Comparison of ENCODE assay signal across 21 cellular contexts in genomic region chr11:116910378-116910777, GRCh38.
DNase-seq lines count a peak whose midpoint lies in the region; TF ChIP-seq lines count a peak whose summit lies in the region.
"Had no signal": no experiment of that assay in that cellular context is flagged by ENCODE, and none has a peak within 500 bp of the region (broad histone marks: within the 10 kb centered on the region; RNA-seq: fewer than 3 reads in every experiment).

No MANE protein-coding gene starts in this region.

- peaks cover 22% of the 10 kb centered on the region for H3K4me1 Mint-ChIP-seq in MCF 10A (ENCODE audit: insufficient read depth, unreplicated experiment)

- POLR2A ChIA-PET in MCF 10A (lab: Yijun Ruan, JAX) (interaction anchor here (1.0 kb wide), 1 partner anchor 37 kb away, joined by 3 read pairs; no protein-coding TSS in a partner anchor), A673 (lab: Charles Lee; ENCODE audit: low non-redundant PET) (no interaction called here)

- H3K4me2 ChIP-seq in mammary epithelial cell (ENCODE audit: insufficient read depth, low read depth, low read length), result no peak overlapping the region

- CTCF ChIA-PET in MCF 10A (lab: Yijun Ruan, JAX), result interaction anchor here (0.6 kb wide), 1 partner anchor 196 kb away, joined by 3 read pairs; no protein-coding TSS in a partner anchor
- CTCF ChIA-PET in mammary epithelial cell (lab: Charles Lee; ENCODE audit: low non-redundant PET), result interaction anchor here (0.5 kb wide), 1 partner anchor 30 kb away, joined by 4 read pairs; no protein-coding TSS in a partner anchor
- CTCF ChIA-PET in A673 (lab: Charles Lee), result no interaction called here

- DNase-seq in MCF 10A (ENCODE audit: unreplicated experiment), result peak; percentile 4
- DNase-seq in mammary epithelial cell, result no peak
- DNase-seq in cardiac fibroblast (ENCODE audit: low read depth in 2 of 2), result peak; percentile 23 to 43
- peak; percentile 62 for DNase-seq in iris pigment epithelial cell (ENCODE audit: low read depth)
- no peak for DNase-seq in substantia nigra (lab: John Stamatoyannopoulos, UW)
- DNase-seq in COLO668 (lab: John Stamatoyannopoulos, UW; ENCODE audit: unreplicated experiment), result no peak
- no peak for DNase-seq in NCI-H1048 (lab: John Stamatoyannopoulos, UW)
- no peak for DNase-seq in A673 (ENCODE audit: low spot score)
- DNase-seq: activated B cell treated with CpG ODN at 0.5 μM for 24 hours; activated CD4-positive, alpha-beta memory T cell treated with anti-CD3 and anti-CD28 coated beads for 36 hours; activated gamma-delta T cell; activated naive CD8-positive, alpha-beta T cell treated with anti-CD3 and anti-CD28 coated beads, Interleukin-2, amount 50 U/mL, for 24 hours; cortex of kidney; foreskin keratinocyte; NCI-H1694 treated with DMSO at 0.1 percent for 48 hours; NCI-H69; nucleus accumbens; stomach; T-helper 9 cell had no signal

- no peaks in the 10 kb centered on the region for H3K27me3 Mint-ChIP-seq in MCF 10A (ENCODE audit: insufficient read depth, unreplicated experiment)
- H3K27me3 Mint-ChIP-seq: activated B cell treated with CpG ODN at 0.5 μM for 24 hours; activated CD4-positive, alpha-beta memory T cell treated with anti-CD3 and anti-CD28 coated beads for 36 hours; activated naive CD8-positive, alpha-beta T cell treated with anti-CD3 and anti-CD28 coated beads, Interleukin-2, amount 50 U/mL, for 24 hours; type B pancreatic cell had no signal

- H3K4me3 ChIP-seq in mammary epithelial cell (replicated peaks in 1 of 3; ENCODE audit: insufficient read depth in 1 of 3, low read depth in 2 of 3, low read length in 3 of 3) (no peak overlapping the region), cardiac fibroblast (replicated peaks in 1 of 2; ENCODE audit: low read depth in 2 of 2, low read length in 2 of 2) (no peak overlapping the region), A673 (ENCODE audit: low read depth, low read length, poor library complexity, severe bottlenecking) (no peak overlapping the region)
- H3K4me3 ChIP-seq: BLaER1 treated with 17β-estradiol and CSF1 and Interleukin-3, amounts not matched to agents 10 nM and 100 nM; stomach had no signal

- H2AFZ ChIP-seq in mammary epithelial cell (ENCODE audit: low read depth, low read length), result no peak overlapping the region

- no peak overlapping the region for H3K4me3 Mint-ChIP-seq in MCF 10A (ENCODE audit: unreplicated experiment)
- H3K4me3 Mint-ChIP-seq: activated B cell treated with CpG ODN at 0.5 μM for 24 hours; activated CD4-positive, alpha-beta memory T cell treated with anti-CD3 and anti-CD28 coated beads for 36 hours; activated naive CD8-positive, alpha-beta T cell treated with anti-CD3 and anti-CD28 coated beads, Interleukin-2, amount 50 U/mL, for 24 hours; type B pancreatic cell had no signal

- in situ Hi-C loops in mammary epithelial cell (cut with MboI; ENCODE audit: low sequenced_read_pairs in 2 of 2), result no loop called here

- no peaks in the 10 kb centered on the region for H3K79me2 ChIP-seq in mammary epithelial cell (ENCODE audit: insufficient read depth, low read length)

- H3K27ac Mint-ChIP-seq in MCF 10A (ENCODE audit: low read depth, unreplicated experiment), result no peak overlapping the region
- H3K27ac Mint-ChIP-seq: activated CD4-positive, alpha-beta memory T cell treated with anti-CD3 and anti-CD28 coated beads for 36 hours; activated naive CD8-positive, alpha-beta T cell treated with anti-CD3 and anti-CD28 coated beads, Interleukin-2, amount 50 U/mL, for 24 hours; type B pancreatic cell had no signal

- H3K4me1 ChIP-seq in mammary epithelial cell (ENCODE audit: insufficient read depth, low read length) (peaks cover 7% of the 10 kb centered on the region), A673 (ENCODE audit: insufficient read depth, low read length, poor library complexity, severe bottlenecking) (peaks cover 11% of the 10 kb centered on the region)
- H3K4me1 ChIP-seq: foreskin keratinocyte had no signal

- H3K9me3 ChIP-seq in mammary epithelial cell (replicated peaks; ENCODE audit: insufficient read depth, low read length) (no peaks in the 10 kb centered on the region), A673 (ENCODE audit: low read depth, low read length, poor library complexity, severe bottlenecking) (no peaks in the 10 kb centered on the region)
- H3K9me3 ChIP-seq: BLaER1 treated with 17β-estradiol and CSF1 and Interleukin-3, amounts not matched to agents 10 nM and 100 nM; stomach had no signal

- H4K20me1 ChIP-seq in mammary epithelial cell (ENCODE audit: insufficient read depth, low read length), result no peaks in the 10 kb centered on the region

- no peak for TF ChIP-seq CTCF in MCF 10A (IDR thresholded peaks at IDR 0.05; ENCODE audit: unreplicated experiment)
- no peak for TF ChIP-seq CTCF in mammary epithelial cell (conservative IDR thresholded peaks at IDR 0.05 in 1 of 2, IDR thresholded peaks at IDR 0.05 in 1 of 2; ENCODE audit: extremely low read depth in 1 of 2, insufficient read depth in 1 of 2, low read depth in 1 of 2, low read length in 2 of 2)
- no peak for TF ChIP-seq CTCF in cardiac fibroblast (IDR thresholded peaks at IDR 0.05; ENCODE audit: low read depth, low read length)
- TF ChIP-seq CTCF in A673 (conservative IDR thresholded peaks at IDR 0.05; ENCODE audit: low read depth, low read length), result no peak

- H3K27me3 ChIP-seq in mammary epithelial cell (ENCODE audit: insufficient read depth, low read length) (no peaks in the 10 kb centered on the region), A673 (replicated peaks; ENCODE audit: insufficient read depth, low read depth, low read length, poor library complexity) (no peaks in the 10 kb centered on the region)
- H3K27me3 ChIP-seq: BLaER1 treated with 17β-estradiol and CSF1 and Interleukin-3, amounts not matched to agents 10 nM and 100 nM; foreskin keratinocyte; stomach had no signal

- H3K27ac ChIP-seq in mammary epithelial cell (ENCODE audit: insufficient read depth, low read depth, low read length) (no peak overlapping the region), substantia nigra (ENCODE audit: low read depth, low read length, poor library complexity, severe bottlenecking) (peak overlapping the region; percentile 43), A673 (ENCODE audit: low read depth, low read length, poor library complexity, severe bottlenecking) (no peak overlapping the region)
- H3K27ac ChIP-seq: foreskin keratinocyte had no signal

- intact Hi-C loops in MCF 10A (cut with micrococcal nuclease) (no loop called here), mammary epithelial cell (cut with micrococcal nuclease) (no loop called here), A673 (cut with micrococcal nuclease; ENCODE audit: unreplicated experiment) (no loop called here)

- BruUV-seq in MCF 10A (replicated peaks; lab: Mats Ljungman, UMichigan), result no TSS peak
- no TSS peak for BruUV-seq in mammary epithelial cell (replicated peaks; lab: Mats Ljungman, UMichigan)
- BruUV-seq in A673 (replicated peaks; lab: Mats Ljungman, UMichigan), result no TSS peak

- dilution Hi-C loops in mammary epithelial cell (cut with HindIII; ENCODE audit: low sequenced_read_pairs), result no loop called here

- no peak overlapping the region for H3K9ac ChIP-seq in mammary epithelial cell (ENCODE audit: insufficient read depth, low read length)

- peaks cover 3% of the 10 kb centered on the region for H3K36me3 ChIP-seq in mammary epithelial cell (ENCODE audit: insufficient read depth, low read length)
- no peaks in the 10 kb centered on the region for H3K36me3 ChIP-seq in A673 (ENCODE audit: insufficient read depth, low read length, poor library complexity, severe bottlenecking)
- H3K36me3 ChIP-seq: stomach had no signal

- H3K9me3 Mint-ChIP-seq in MCF 10A (ENCODE audit: unreplicated experiment), result no peaks in the 10 kb centered on the region
- H3K9me3 Mint-ChIP-seq: activated B cell treated with CpG ODN at 0.5 μM for 24 hours; activated CD4-positive, alpha-beta memory T cell treated with anti-CD3 and anti-CD28 coated beads for 36 hours; activated naive CD8-positive, alpha-beta T cell treated with anti-CD3 and anti-CD28 coated beads, Interleukin-2, amount 50 U/mL, for 24 hours had no signal

- WGBS in mammary epithelial cell (ENCODE audit: low coverage, missing lambda C conversion rate), result 91% methylated on average over 2 of the region's 2 CpGs

- no peaks in the 10 kb centered on the region for H3K36me3 Mint-ChIP-seq in MCF 10A (ENCODE audit: insufficient read depth, unreplicated experiment)
- H3K36me3 Mint-ChIP-seq: type B pancreatic cell had no signal

Comparison
In these comparisons a context has a peak if more than half of its experiments do, and no peak if none do; other contexts are left out.
1. DNase-seq: peak in MCF 10A (single experiment), cardiac fibroblast (2 of 2) and iris pigment epithelial cell (single experiment); none in mammary epithelial cell (single experiment), substantia nigra (0 of 49), COLO668 (single experiment), NCI-H1048 (single experiment) and A673 (single experiment).